In genomic region chr19:48965806-48966540, GRCh38 we compare ENCODE assay signal across 8 cellular contexts. TPM values are rescaled to one million over a fixed set of nuclear protein-coding genes. Genes with fewer than 3 reads are reported as not detected.
DNase-seq lines count a peak whose midpoint lies in the region; ATAC-seq and TF ChIP-seq lines count a peak whose summit lies in the region.

No MANE protein-coding gene starts in this region.

- peak overlapping the region; percentile 93 to 100 (median 97) for H3K27ac Mint-ChIP-seq in naive thymus-derived CD4-positive, alpha-beta T cell
- peak overlapping the region; percentile 99 for H3K27ac Mint-ChIP-seq in stimulated activated naive B cell treated with anti-CD40 and anti-IgM and Interleukin-4, amounts not matched to agents 10 μg/mL and 1 μg/mL and 100 μg/mL, for 72 hours

- H3K4me3 Mint-ChIP-seq in naive thymus-derived CD4-positive, alpha-beta T cell, result peak overlapping the region; percentile 94 to 100 (median 99)
- peak overlapping the region; percentile 99 for H3K4me3 Mint-ChIP-seq in stimulated activated naive B cell treated with anti-CD40 and anti-IgM and Interleukin-4, amounts not matched to agents 10 μg/mL and 1 μg/mL and 100 μg/mL, for 72 hours

- H3K9me3 ChIP-seq in KOPT-K1 (ENCODE audit: insufficient read depth, low read length, poor library complexity, severe bottlenecking) (no peaks in the 10 kb centered on the region), Panc1 (ENCODE audit: control insufficient read depth, insufficient read depth, low read depth, low read length) (no peaks in the 10 kb centered on the region)
- H3K9me3 ChIP-seq in naive thymus-derived CD4-positive, alpha-beta T cell (ENCODE audit: control insufficient read depth in 2 of 3, low read length in 3 of 3), result no peaks in the 10 kb centered on the region

- H3K4me3 ChIP-seq in BJ (ENCODE audit: low read depth, low read length) (peak overlapping the region; percentile 78), Panc1 (ENCODE audit: low read depth in 2 of 2, low read length in 2 of 2) (peak overlapping the region; percentile 77 to 84)
- peak overlapping the region; percentile 86 for H3K4me3 ChIP-seq in naive thymus-derived CD4-positive, alpha-beta T cell (ENCODE audit: low read length)

- H3K27me3 ChIP-seq in BJ (ENCODE audit: control insufficient read depth, insufficient read depth, low read length) (no peaks in the 10 kb centered on the region), Panc1 (ENCODE audit: control insufficient read depth, insufficient read depth, low read length) (no peaks in the 10 kb centered on the region)
- H3K27me3 ChIP-seq in naive thymus-derived CD4-positive, alpha-beta T cell (ENCODE audit: control insufficient read depth in 2 of 2, insufficient read depth in 2 of 2, low read length in 2 of 2), result no peaks in the 10 kb centered on the region

- peak; percentile 27 for ATAC-seq in GM19397 (IDR thresholded peaks at IDR 0.05; ENCODE audit: unreplicated experiment)
- peak; percentile 45 for ATAC-seq in Panc1
- ATAC-seq in naive thymus-derived CD4-positive, alpha-beta T cell, result peak; percentile 75
- peak; percentile 55 to 59 for ATAC-seq in stimulated activated naive B cell treated with anti-CD40 and anti-IgM and Interleukin-4, amounts not matched to agents 10 μg/mL and 1 μg/mL and 100 μg/mL, for 72 hours (replicated peaks)

- H3K27me3 Mint-ChIP-seq in naive thymus-derived CD4-positive, alpha-beta T cell, result no peaks in the 10 kb centered on the region
- no peaks in the 10 kb centered on the region for H3K27me3 Mint-ChIP-seq in stimulated activated naive B cell treated with anti-CD40 and anti-IgM and Interleukin-4, amounts not matched to agents 10 μg/mL and 1 μg/mL and 100 μg/mL, for 72 hours

- intact Hi-C loops in Panc1 (cut with micrococcal nuclease; ENCODE audit: unreplicated experiment), result no loop called here
- intact Hi-C loops in naive thymus-derived CD4-positive, alpha-beta T cell (cut with micrococcal nuclease), result loop anchor here (1.0 to 5.0 kb wide), 15 partner anchors 11 to 634 kb away; partner anchors contain the start of genes CA11 (in 2 of the 2), GYS1 (in 2 of the 2), NUCB1 (in 2 of the 2) and RUVBL2 (in 2 of the 2)

- H3K9me3 Mint-ChIP-seq in naive thymus-derived CD4-positive, alpha-beta T cell, result peaks cover 0 to 5% (median 0%) of the 10 kb centered on the region in 11 donors
- peaks cover 0 to 4% of the 10 kb centered on the region in 2 donors for H3K9me3 Mint-ChIP-seq in stimulated activated naive B cell treated with anti-CD40 and anti-IgM and Interleukin-4, amounts not matched to agents 10 μg/mL and 1 μg/mL and 100 μg/mL, for 72 hours

- peaks cover 40 to 70% (median 64%) of the 10 kb centered on the region in 7 donors for H3K4me1 Mint-ChIP-seq in naive thymus-derived CD4-positive, alpha-beta T cell
- H3K4me1 Mint-ChIP-seq in stimulated activated naive B cell treated with anti-CD40 and anti-IgM and Interleukin-4, amounts not matched to agents 10 μg/mL and 1 μg/mL and 100 μg/mL, for 72 hours, result peaks cover 56 to 88% of the 10 kb centered on the region in 2 donors

- H3K4me1 ChIP-seq in Panc1 (ENCODE audit: control insufficient read depth, insufficient read depth, low read length), result peaks cover 43% of the 10 kb centered on the region
- peaks cover 30 to 37% of the 10 kb centered on the region in 2 donors for H3K4me1 ChIP-seq in naive thymus-derived CD4-positive, alpha-beta T cell (ENCODE audit: control insufficient read depth in 2 of 2, insufficient read depth in 2 of 2, low read length in 2 of 2)

- in situ Hi-C loops in Panc1 (cut with HindIII; ENCODE audit: low pct_unique_long_range_greater_than_20kb, low sequenced_read_pairs), result no loop called here

- DNase-seq in BJ (ENCODE audit: low read depth) (no peak), Panc1 (ENCODE audit: low read depth, low spot score) (no peak), fibroblast of gingiva (ENCODE audit: low read depth) (peak; percentile 62)
- peak; percentile 76 to 78 for DNase-seq in activated T-helper 1 cell treated with anti-CD3 and anti-CD28 coated beads, Interleukin-2, amount 50 U/mL, for 16 hours (ENCODE audit: low read depth in 1 of 2, low spot score in 1 of 2)
- peak; percentile 71 to 93 (median 88) for DNase-seq in naive thymus-derived CD4-positive, alpha-beta T cell
- peak; percentile 81 for DNase-seq in stimulated activated naive B cell treated with anti-CD40 and anti-IgM and Interleukin-4, amounts not matched to agents 10 μg/mL and 1 μg/mL and 100 μg/mL, for 72 hours

- TSS peak; percentile 98 for BruUV-seq in Panc1 (replicated peaks; lab: Mats Ljungman, UMichigan)

- CTCF ChIA-PET in BJ (lab: Yijun Ruan, JAX) (interaction anchor here (1.3 to 3.9 kb wide), 4 partner anchors 10 to 178 kb away, joined by 3 to 18 read pairs (median 10); no protein-coding TSS in a partner anchor), Panc1 (lab: Charles Lee) (interaction anchor here (0.6 kb wide), 1 partner anchor 177 kb away, joined by 8 read pairs; no protein-coding TSS in a partner anchor)
- CTCF ChIA-PET in naive thymus-derived CD4-positive, alpha-beta T cell (lab: Charles Lee), result interaction anchor here (0.6 to 1.8 kb wide), 6 partner anchors 11 to 172 kb away, joined by 3 to 4 read pairs (median 4); partner anchors contain the start of genes GYS1, NUCB1 and RUVBL2

- TF ChIP-seq CTCF in BJ (IDR thresholded peaks at IDR 0.05; ENCODE audit: insufficient read depth, low read depth, low read length) (no peak), Panc1 (IDR thresholded peaks at IDR 0.05) (no peak)

- H3K36me3 ChIP-seq in BJ (ENCODE audit: control insufficient read depth, insufficient read depth, low read length) (peaks cover 33% of the 10 kb centered on the region), KOPT-K1 (ENCODE audit: insufficient read depth, low read length) (peaks cover 55% of the 10 kb centered on the region), Panc1 (ENCODE audit: control insufficient read depth, insufficient read depth, low read length) (peaks cover 2% of the 10 kb centered on the region)
- H3K36me3 ChIP-seq in naive thymus-derived CD4-positive, alpha-beta T cell (ENCODE audit: control insufficient read depth in 2 of 3, insufficient read depth in 3 of 3, low read length in 3 of 3), result peaks cover 0 to 46% (median 6%) of the 10 kb centered on the region in 3 experiments

- POLR2A ChIA-PET in BJ (lab: Charles Lee), result no interaction called here
- POLR2A ChIA-PET in Panc1 (lab: Charles Lee), result interaction anchor here (0.6 to 1.3 kb wide), 3 partner anchors 18 to 175 kb away, joined by 3 to 5 read pairs (median 3); partner anchors contain the start of gene RUVBL2
- POLR2A ChIA-PET in naive thymus-derived CD4-positive, alpha-beta T cell (lab: Charles Lee), result interaction anchor here (0.6 to 5.3 kb wide), 29 partner anchors 8 to 347 kb away, joined by 3 to 58 read pairs (median 4); partner anchors contain the start of genes BAX, CA11, DHDH and GYS1

- H3K27ac ChIP-seq in KOPT-K1 (ENCODE audit: low read depth, low read length, poor library complexity, severe bottlenecking), result peak overlapping the region; percentile 85
- peak overlapping the region; percentile 81 for H3K27ac ChIP-seq in Panc1 (ENCODE audit: low read length)
- peak overlapping the region; percentile 73 for H3K27ac ChIP-seq in naive thymus-derived CD4-positive, alpha-beta T cell (ENCODE audit: low read depth, low read length)

- H3K36me3 Mint-ChIP-seq in naive thymus-derived CD4-positive, alpha-beta T cell, result peaks cover 0 to 30% (median 11%) of the 10 kb centered on the region in 5 donors
- H3K36me3 Mint-ChIP-seq in stimulated activated naive B cell treated with anti-CD40 and anti-IgM and Interleukin-4, amounts not matched to agents 10 μg/mL and 1 μg/mL and 100 μg/mL, for 72 hours, result peaks cover 54 to 63% of the 10 kb centered on the region in 2 donors

RNA-seq across cellular contexts. Expression of gene FTL, which starts 0.9 kb away (rescaled TPM):
- polyA plus RNA-seq in BJ (2011; rRNA removed), result 2,664 and 3,340 TPM in 2 replicates
- polyA minus RNA-seq in BJ (2011; rRNA and poly(A)+ RNA removed), result 920 and 1,253 TPM in 2 replicates
- total RNA-seq in Panc1 (2021; ENCODE audit: unreplicated experiment), result 1,332 TPM
- polyA plus RNA-seq in Panc1 (2012; ENCODE audit: insufficient read length), result 1,550 TPM
- 1,000 to 10,000 TPM in 4 of 5 experiments, 100 to 1,000 TPM in 1; 888 to 1,929 (median 1,286) TPM for total RNA-seq in naive thymus-derived CD4-positive, alpha-beta T cell
- 1,000 to 10,000 TPM; 3,820 to 4,967 TPM for polyA plus RNA-seq in naive thymus-derived CD4-positive, alpha-beta T cell

RNA-seq across cellular contexts. Expression of gene BAX, which starts 11.3 kb away (rescaled TPM):
- 141 and 159 TPM in 2 replicates for polyA plus RNA-seq in BJ (2011; rRNA removed)
- polyA minus RNA-seq in BJ (2011; rRNA and poly(A)+ RNA removed), result 77.8 and 133 TPM in 2 replicates
- total RNA-seq in Panc1 (2021; ENCODE audit: unreplicated experiment), result 100 TPM
- polyA plus RNA-seq in Panc1 (2012; ENCODE audit: insufficient read length), result 133 TPM
- 100 to 1,000 TPM in 3 of 5 experiments, 10 to 100 TPM in 2; 78.7 to 355 (median 122) TPM for total RNA-seq in naive thymus-derived CD4-positive, alpha-beta T cell
- 10 to 100 TPM; 49.1 to 66.3 TPM for polyA plus RNA-seq in naive thymus-derived CD4-positive, alpha-beta T cell

RNA-seq across cellular contexts. Expression of gene GYS1, which starts 27.1 kb away (rescaled TPM):
- 36.0 and 49.7 TPM in 2 replicates for polyA plus RNA-seq in BJ (2011; rRNA removed)
- 45.4 and 52.7 TPM in 2 replicates for polyA minus RNA-seq in BJ (2011; rRNA and poly(A)+ RNA removed)
- total RNA-seq in Panc1 (2021; ENCODE audit: unreplicated experiment), result 20.2 TPM
- polyA plus RNA-seq in Panc1 (2012; ENCODE audit: insufficient read length), result 31.7 TPM
- 10 to 100 TPM; 27.3 to 82.3 (median 50.7) TPM for total RNA-seq in naive thymus-derived CD4-positive, alpha-beta T cell
- 10 to 100 TPM; 22.6 to 40.3 TPM for polyA plus RNA-seq in naive thymus-derived CD4-positive, alpha-beta T cell

RNA-seq across cellular contexts. Expression of gene RUVBL2, which starts 27.7 kb away (rescaled TPM):
- 138 and 221 TPM in 2 replicates for polyA plus RNA-seq in BJ (2011; rRNA removed)
- polyA minus RNA-seq in BJ (2011; rRNA and poly(A)+ RNA removed), result 125 and 166 TPM in 2 replicates
- total RNA-seq in Panc1 (2021; ENCODE audit: unreplicated experiment), result 170 TPM
- polyA plus RNA-seq in Panc1 (2012; ENCODE audit: insufficient read length), result 236 TPM
- total RNA-seq in naive thymus-derived CD4-positive, alpha-beta T cell, result 10 to 100 TPM; 23.4 to 94.0 (median 24.1) TPM
- 10 to 100 TPM; 58.7 to 72.9 TPM for polyA plus RNA-seq in naive thymus-derived CD4-positive, alpha-beta T cell

RNA-seq across cellular contexts. Expression of gene DHDH, which starts 32.5 kb away (rescaled TPM):
- polyA plus RNA-seq in BJ (2011; rRNA removed), result not detected in 2 replicates
- not detected in 2 replicates for polyA minus RNA-seq in BJ (2011; rRNA and poly(A)+ RNA removed)
- 0.85 TPM for total RNA-seq in Panc1 (2021; ENCODE audit: unreplicated experiment)
- 0.58 TPM for polyA plus RNA-seq in Panc1 (2012; ENCODE audit: insufficient read length)
- 1 to 10 TPM; 1.1 to 1.7 (median 1.3) TPM for total RNA-seq in naive thymus-derived CD4-positive, alpha-beta T cell
- polyA plus RNA-seq in naive thymus-derived CD4-positive, alpha-beta T cell, result 1 to 10 TPM; 1.0 to 2.7 TPM

Comparison
In these comparisons a context has a peak if more than half of its experiments do, and no peak if none do; other contexts are left out.
1. DNase-seq: peak in activated T-helper 1 cell treated with anti-CD3 and anti-CD28 coated beads, Interleukin-2, amount 50 U/mL, for 16 hours (2 of 2), fibroblast of gingiva (single experiment), naive thymus-derived CD4-positive, alpha-beta T cell (9 of 9) and stimulated activated naive B cell treated with anti-CD40 and anti-IgM and Interleukin-4, amounts not matched to agents 10 μg/mL and 1 μg/mL and 100 μg/mL, for 72 hours (single experiment); none in BJ (single experiment) and Panc1 (single experiment).
2. Peak in every context shown above with its lines, with median percentiles within 50 percentile points of each other: H3K4me3 ChIP-seq, ATAC-seq and H3K27ac ChIP-seq.